7 cellular contexts compared by ENCODE assay signal in the genomic region with DNA sequence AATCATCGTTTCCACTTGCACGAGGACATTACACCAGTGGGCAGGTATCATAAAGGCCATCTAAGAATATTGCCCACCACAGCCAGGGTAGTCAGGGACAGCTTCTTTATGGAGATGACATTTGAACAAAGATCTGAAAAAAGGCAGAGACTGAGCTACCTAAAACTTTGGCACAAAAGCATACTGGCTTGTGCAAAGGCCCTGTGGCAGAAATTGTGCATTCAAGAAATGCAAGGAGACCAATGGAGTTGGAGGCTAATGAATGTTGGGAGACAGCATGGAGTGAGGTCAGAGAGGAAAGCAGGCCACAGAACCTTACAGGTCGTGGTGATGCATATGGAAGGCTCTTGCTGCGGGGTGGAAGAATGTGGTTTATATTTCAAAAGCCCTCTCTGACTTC.
"Had no signal": no experiment of that assay in that cellular context is flagged by ENCODE, and none has a peak within 500 bp of the region (broad histone marks: within the 10 kb centered on the region; RNA-seq: fewer than 3 reads in every experiment).

No MANE protein-coding gene starts in this region.

- ATAC-seq: GM23338, K562 had no signal

- DNase-seq: H7, HCEC 1CT, HFFc6, IMR-90, KG1 had no signal

- H3K4me3 ChIP-seq: GM23338, K562 had no signal
